ENCODE assay signal across 12 cellular contexts in the genomic region with DNA sequence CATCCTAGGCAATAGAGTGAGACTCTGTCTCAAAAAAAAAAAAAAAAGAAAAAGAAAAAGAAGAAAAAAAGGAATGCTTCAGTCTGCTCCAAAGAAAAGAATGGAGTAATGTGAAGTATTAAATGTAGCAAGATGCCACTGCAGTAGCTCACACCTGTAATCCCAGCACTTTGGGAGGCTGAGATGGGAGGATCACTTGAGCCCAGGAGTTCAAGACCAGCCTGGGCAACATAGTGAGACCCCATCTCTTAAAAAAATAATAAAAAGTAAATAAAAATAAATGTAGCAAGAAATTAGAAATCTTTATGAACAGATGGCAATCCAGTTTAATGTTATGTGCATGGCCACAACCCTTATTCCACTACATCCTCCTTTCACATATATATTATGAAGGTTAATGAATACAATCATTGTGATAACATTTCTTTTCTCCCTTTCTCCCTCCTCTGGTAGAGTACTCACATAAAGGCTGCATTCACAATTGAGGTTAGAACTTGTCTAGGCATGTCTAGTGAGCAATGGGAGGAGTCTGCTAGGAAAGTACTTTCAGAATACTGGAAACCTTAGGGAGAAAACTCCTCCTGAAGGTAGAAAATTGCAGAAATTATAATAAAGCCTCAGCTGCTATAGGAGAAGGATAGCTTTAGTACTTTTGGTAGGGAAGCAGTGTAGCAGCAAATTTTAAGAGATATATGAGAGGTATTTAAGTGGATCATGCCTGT. TPM values are rescaled to one million over a fixed set of nuclear protein-coding genes. Genes with fewer than 3 reads are reported as not detected.
DNase-seq lines count a peak whose midpoint lies in the region; ATAC-seq, FAIRE-seq and TF ChIP-seq lines count a peak whose summit lies in the region.
"Had no signal": no experiment of that assay in that cellular context is flagged by ENCODE, and none has a peak within 500 bp of the region (broad histone marks: within the 10 kb centered on the region; RNA-seq: fewer than 3 reads in every experiment).

No MANE protein-coding gene starts in this region.

- H2AFZ ChIP-seq in GM12878 (ENCODE audit: control insufficient read depth, low read depth, low read length) (no peak overlapping the region; the same call in 1 of the 2 replicates), mesenchymal stem cell (ENCODE audit: low read depth, low read length) (no peak overlapping the region)

- H4K8ac ChIP-seq in mesenchymal stem cell (ENCODE audit: low read length) = no peak overlapping the region

- peak overlapping the region; percentile 91 for H4K91ac ChIP-seq in mesenchymal stem cell (ENCODE audit: low read length)

- DNase-seq in DMS53 (lab: John Stamatoyannopoulos, UW) (peak; percentile 40), DMS53 treated with DMSO at 0.1 percent for 48 hours (lab: John Stamatoyannopoulos, UW; ENCODE audit: unreplicated experiment) (no peak), HT1080 (ENCODE audit: low read depth) (peak; percentile 72), GM12878 (ENCODE audit: low read depth, low spot score) (no peak), mesenchymal stem cell (peak; percentile 79), NCI-H524 treated with DMSO at 0.1 percent for 48 hours (lab: John Stamatoyannopoulos, UW) (no peak), globus pallidus (ENCODE audit: low spot score) (no peak), NCI-H82 (lab: John Stamatoyannopoulos, UW) (no peak)
- DNase-seq: endodermal cell, Right ventricle myocardium superior had no signal

- H3K9me3 ChIP-seq in GM12878 (replicated peaks; ENCODE audit: control insufficient read depth, insufficient read depth, low read length) (no peaks in the 10 kb centered on the region; the same call in 2 of the 3 replicates), mesenchymal stem cell (ENCODE audit: control insufficient read depth, low read length) (no peaks in the 10 kb centered on the region)
- H3K9me3 ChIP-seq: thoracic aorta had no signal

- peaks cover 2% of the 10 kb centered on the region for H3K79me1 ChIP-seq in mesenchymal stem cell (replicated peaks; ENCODE audit: low read length, poor library complexity, severe bottlenecking)

- TF ChIP-seq EP300 in GM12878 (IDR thresholded peaks at IDR 0.05; ENCODE audit: borderline replicate concordance in 1 of 2, control insufficient read depth in 1 of 2, low read depth in 2 of 2, low read length in 2 of 2) = no peak

- peak overlapping the region; percentile 82 for H2BK120ac ChIP-seq in mesenchymal stem cell (ENCODE audit: low read depth, low read length)

- H3K9ac ChIP-seq in GM12878 (ENCODE audit: control insufficient read depth, insufficient read depth, low read length) = no peak overlapping the region
- peak overlapping the region; percentile 81 for H3K9ac ChIP-seq in mesenchymal stem cell (ENCODE audit: low read length)

- H3K4ac ChIP-seq in mesenchymal stem cell (ENCODE audit: low read depth in 1 of 2, low read length in 2 of 2) = peak overlapping the region in 1 of 2 experiments; percentile 95

- TF ChIP-seq POLR2A in GM12878 (IDR thresholded peaks at IDR 0.05; ENCODE audit: low read depth, low read length) = no peak

- no peak for TF ChIP-seq RAD21 in GM12878 (IDR thresholded peaks at IDR 0.05; ENCODE audit: insufficient read depth, low read depth, low read length)

- no peak for TF ChIP-seq CTCF in GM12878 (IDR thresholded peaks at IDR 0.05 in 2 of 3, conservative IDR thresholded peaks at IDR 0.05 in 1 of 3; ENCODE audit: control insufficient read depth in 2 of 3, extremely low read depth in 1 of 3, insufficient read depth in 1 of 3, low read depth in 3 of 3, low read length in 3 of 3)

- no peaks in the 10 kb centered on the region for H3K79me2 ChIP-seq in GM12878 (ENCODE audit: control insufficient read depth, insufficient read depth, low read length)

- H3K4me1 ChIP-seq in GM12878 (ENCODE audit: control insufficient read depth, insufficient read depth, low read length) (peaks cover 3% of the 10 kb centered on the region), mesenchymal stem cell (ENCODE audit: control insufficient read depth, insufficient read depth, low read depth, low read length) (peaks cover 3% of the 10 kb centered on the region)

- no peak overlapping the region for H2BK5ac ChIP-seq in mesenchymal stem cell (ENCODE audit: low read depth, low read length, poor library complexity, severe bottlenecking)

- peak; percentile 53 for ATAC-seq in GM12878
- ATAC-seq: K562 had no signal

- no peak overlapping the region for H3K14ac ChIP-seq in mesenchymal stem cell (ENCODE audit: low read length in 2 of 2)

- peak overlapping the region; percentile 86 for H2AK5ac ChIP-seq in mesenchymal stem cell (ENCODE audit: low read length, severe bottlenecking)

- H3K4me3 ChIP-seq in GM12878 (no peak overlapping the region), mesenchymal stem cell (ENCODE audit: insufficient read depth in 1 of 2, low read depth in 1 of 2, low read length in 2 of 2) (no peak overlapping the region)
- H3K4me3 ChIP-seq: K562, thoracic aorta had no signal

- no peak for FAIRE-seq in GM12878 (lab: Jason Lieb, UNC)
- FAIRE-seq: K562 had no signal

- intact Hi-C loops in GM12878 (cut with micrococcal nuclease; ENCODE audit: unreplicated experiment) = no loop called here

- SMC1A ChIA-PET in GM12878 (lab: Charles Lee; ENCODE audit: uncharacterized antibody, unreplicated experiment) = interaction anchor here (1.7 kb wide), 1 partner anchor 13 kb away, joined by 6 read pairs; no protein-coding TSS in a partner anchor

- H3K27me3 ChIP-seq in GM12878 (replicated peaks in 1 of 2; ENCODE audit: control insufficient read depth in 2 of 2, insufficient read depth in 2 of 2, low read length in 1 of 2) (no peaks in the 10 kb centered on the region), mesenchymal stem cell (ENCODE audit: control insufficient read depth in 1 of 2, insufficient read depth in 1 of 2, low read length in 2 of 2) (no peaks in the 10 kb centered on the region)

- CTCF ChIA-PET in GM12878 (lab: Yijun Ruan, JAX) = interaction anchor here (0.9 to 1.4 kb wide), 2 partner anchors 9 to 16 kb away, joined by 3 to 5 read pairs; no protein-coding TSS in a partner anchor

- H3K27ac ChIP-seq in GM12878 (ENCODE audit: control insufficient read depth, insufficient read depth) (peak overlapping the region; percentile 14), mesenchymal stem cell (ENCODE audit: low read length, poor library complexity, severe bottlenecking) (peak overlapping the region; percentile 81)
- H3K27ac ChIP-seq: thoracic aorta had no signal

- POLR2A ChIA-PET in GM12878 (lab: Charles Lee) = interaction anchor here (0.7 kb wide), 1 partner anchor 213 kb away, joined by 4 read pairs; no protein-coding TSS in a partner anchor

- peak overlapping the region; percentile 69 to 96 for H2BK12ac ChIP-seq in mesenchymal stem cell (ENCODE audit: low read length in 2 of 2)

- H3K36me3 ChIP-seq in GM12878 (ENCODE audit: control insufficient read depth in 2 of 2, insufficient read depth in 2 of 2, low read length in 1 of 2) = no peaks in the 10 kb centered on the region
- no peaks in the 10 kb centered on the region for H3K36me3 ChIP-seq in mesenchymal stem cell (ENCODE audit: control insufficient read depth in 1 of 2, insufficient read depth in 2 of 2, low read depth in 1 of 2, low read length in 2 of 2)
- H3K36me3 ChIP-seq: thoracic aorta had no signal

- H4K20me1 ChIP-seq in GM12878 (ENCODE audit: control insufficient read depth, insufficient read depth) = no peaks in the 10 kb centered on the region

- in situ Hi-C loops in GM12878 (cut with MboI) = no loop called here

- peak overlapping the region; percentile 64 to 88 for H3K18ac ChIP-seq in mesenchymal stem cell (ENCODE audit: low read depth in 1 of 2, low read length in 2 of 2)

- no peak overlapping the region for H3K23ac ChIP-seq in mesenchymal stem cell (ENCODE audit: low read length in 2 of 2)

- H2BK15ac ChIP-seq in mesenchymal stem cell (ENCODE audit: low read depth, poor library complexity, severe bottlenecking) = no peak overlapping the region

- RAD21 ChIA-PET in GM12878 (lab: Charles Lee; ENCODE audit: unreplicated experiment) = interaction anchor here (1.1 kb wide), 1 partner anchor 544 kb away, joined by 3 read pairs; no protein-coding TSS in a partner anchor

- no TSS peak for BruUV-seq in GM12878 (replicated peaks; lab: Mats Ljungman, UMichigan)

- H3K4me2 ChIP-seq in GM12878 (ENCODE audit: control insufficient read depth, insufficient read depth) (no peak overlapping the region), mesenchymal stem cell (ENCODE audit: low read length, poor library complexity, severe bottlenecking) (no peak overlapping the region)

RNA-seq across cellular contexts. Expression of a gene that starts 20.4 kb away (rescaled TPM):
- 0.40 and 0.77 TPM in 2 replicates for total RNA-seq in HT1080 (2014; rRNA removed; shearing (Covaris generic))
- polyA plus RNA-seq in HT1080 (2015; cell fraction: cytosol; rRNA removed) = 1.2 and 1.4 TPM in 2 replicates
- 0.59 and 1.0 TPM in 2 replicates for polyA plus RNA-seq in HT1080 (2015; cell fraction: nucleus; rRNA removed)
- 3.1 and 3.4 TPM in 2 replicates for total RNA-seq in GM12878 (2013; cell fraction: nucleolus; rRNA removed)
- total RNA-seq in GM12878 (2014; rRNA removed) (1.4 and 1.7 TPM in 2 replicates), GM12878 (2014; rRNA removed; fragmentation: Illumina TruSeq; extraction: Trizol) (1.5 TPM in 2 replicates), GM12878 (2021) (1.9 and 2.0 TPM in 2 replicates)
- 0.62 TPM for polyA plus RNA-seq in GM12878 (2011; ENCODE audit: low read depth)
- polyA plus RNA-seq in GM12878 (2011; rRNA removed) (0.86 and 0.87 TPM in 2 replicates), GM12878 (2014; fragmentation: Illumina TruSeq; extraction: Trizol) (1.7 and 2.1 TPM in 2 replicates), GM12878 (2014; fragmentation: Nextera tagmentation; extraction: Ambion mirVana) (1 to 10 TPM; 2.0 to 2.1 TPM), GM12878 (2014; rRNA removed) (1.1 TPM in 2 replicates), GM12878 (2016; fragmentation: Nextera tagmentation; extraction: Ambion mirVana) (1 to 10 TPM; 1.8 to 2.2 TPM)
- polyA plus RNA-seq in GM12878 (2011; cell fraction: cytosol; rRNA removed) = 0.91 and 1.0 TPM in 2 replicates
- 1.3 and 1.7 TPM in 2 replicates for polyA plus RNA-seq in GM12878 (2011; cell fraction: nucleus; rRNA removed)
- 0.99 and 1.5 TPM in 2 replicates for polyA plus RNA-seq in GM12878 (2012)
- polyA minus RNA-seq in GM12878 (2011; rRNA and poly(A)+ RNA removed) = 2.0 and 2.2 TPM in 2 replicates
- polyA minus RNA-seq in GM12878 (2011; cell fraction: cytosol; rRNA and poly(A)+ RNA removed) = 0.94 and 1.3 TPM in 2 replicates
- 3.6 and 5.4 TPM in 2 replicates for polyA minus RNA-seq in GM12878 (2011; cell fraction: nucleus; rRNA and poly(A)+ RNA removed)
- polyA plus RNA-seq in mesenchymal stem cell (2013, experiment 1 of 2) = 0.46 TPM
- 0.47 TPM for polyA plus RNA-seq in mesenchymal stem cell (2013, experiment 2 of 2)

RNA-seq across cellular contexts. Expression of a gene that starts 20.5 kb away (rescaled TPM):
- 27.8 and 29.2 TPM in 2 replicates for total RNA-seq in HT1080 (2014; rRNA removed; shearing (Covaris generic))
- 27.8 and 28.6 TPM in 2 replicates for polyA plus RNA-seq in HT1080 (2015; cell fraction: cytosol; rRNA removed)
- polyA plus RNA-seq in HT1080 (2015; cell fraction: nucleus; rRNA removed) = 16.5 and 21.1 TPM in 2 replicates
- total RNA-seq in GM12878 (2013; cell fraction: nucleolus; rRNA removed) = 856 and 868 TPM in 2 replicates
- total RNA-seq in GM12878 (2014; rRNA removed) (83.1 and 113 TPM in 2 replicates), GM12878 (2014; rRNA removed; fragmentation: Illumina TruSeq; extraction: Trizol) (175 and 183 TPM in 2 replicates), GM12878 (2021) (87.5 and 94.9 TPM in 2 replicates)
- polyA plus RNA-seq in GM12878 (2011; ENCODE audit: low read depth) = 24.4 TPM
- polyA plus RNA-seq in GM12878 (2011; rRNA removed) (94.3 and 180 TPM in 2 replicates), GM12878 (2014; fragmentation: Illumina TruSeq; extraction: Trizol) (53.0 and 67.7 TPM in 2 replicates), GM12878 (2014; fragmentation: Nextera tagmentation; extraction: Ambion mirVana) (10 to 100 TPM; 26.1 to 59.5 TPM), GM12878 (2014; rRNA removed) (35.0 and 45.0 TPM in 2 replicates), GM12878 (2016; fragmentation: Nextera tagmentation; extraction: Ambion mirVana) (10 to 100 TPM; 49.5 to 56.8 TPM)
- 19.9 and 22.4 TPM in 2 replicates for polyA plus RNA-seq in GM12878 (2011; cell fraction: cytosol; rRNA removed)
- 52.2 and 61.7 TPM in 2 replicates for polyA plus RNA-seq in GM12878 (2011; cell fraction: nucleus; rRNA removed)
- polyA plus RNA-seq in GM12878 (2012) = 100 and 102 TPM in 2 replicates
- 143 and 199 TPM in 2 replicates for polyA minus RNA-seq in GM12878 (2011; rRNA and poly(A)+ RNA removed)
- polyA minus RNA-seq in GM12878 (2011; cell fraction: cytosol; rRNA and poly(A)+ RNA removed) = 54.9 and 66.1 TPM in 2 replicates
- 165 and 285 TPM in 2 replicates for polyA minus RNA-seq in GM12878 (2011; cell fraction: nucleus; rRNA and poly(A)+ RNA removed)
- 48.3 TPM for polyA plus RNA-seq in mesenchymal stem cell (2013, experiment 1 of 2)
- 48.6 TPM for polyA plus RNA-seq in mesenchymal stem cell (2013, experiment 2 of 2)

RNA-seq across cellular contexts. Expression of a gene that starts 24.9 kb away (rescaled TPM):
- total RNA-seq in HT1080 (2014; rRNA removed; shearing (Covaris generic)) = 31.3 and 42.3 TPM in 2 replicates
- polyA plus RNA-seq in HT1080 (2015; cell fraction: cytosol; rRNA removed) = 45.8 and 56.0 TPM in 2 replicates
- polyA plus RNA-seq in HT1080 (2015; cell fraction: nucleus; rRNA removed) = 78.4 and 84.6 TPM in 2 replicates
- total RNA-seq in GM12878 (2013; cell fraction: nucleolus; rRNA removed) = 142 and 161 TPM in 2 replicates
- total RNA-seq in GM12878 (2014; rRNA removed) = 30.3 and 35.9 TPM in 2 replicates
- 40.1 and 41.3 TPM in 2 replicates for total RNA-seq in GM12878 (2014; rRNA removed; fragmentation: Illumina TruSeq; extraction: Trizol)
- 37.7 and 48.9 TPM in 2 replicates for total RNA-seq in GM12878 (2021)
- 12.0 TPM for polyA plus RNA-seq in GM12878 (2011; ENCODE audit: low read depth)
- 40.8 and 79.5 TPM in 2 replicates for polyA plus RNA-seq in GM12878 (2011; rRNA removed)
- polyA plus RNA-seq in GM12878 (2011; cell fraction: cytosol; rRNA removed) = 9.7 and 13.3 TPM in 2 replicates
- polyA plus RNA-seq in GM12878 (2011; cell fraction: nucleus; rRNA removed) = 16.8 and 17.1 TPM in 2 replicates
- polyA plus RNA-seq in GM12878 (2012) = 17.4 and 29.0 TPM in 2 replicates
- polyA plus RNA-seq in GM12878 (2014; fragmentation: Illumina TruSeq; extraction: Trizol) = 43.3 and 56.8 TPM in 2 replicates
- polyA plus RNA-seq in GM12878 (2014; fragmentation: Nextera tagmentation; extraction: Ambion mirVana) = 10 to 100 TPM; 33.6 to 35.0 TPM
- 20.5 and 24.7 TPM in 2 replicates for polyA plus RNA-seq in GM12878 (2014; rRNA removed)
- polyA plus RNA-seq in GM12878 (2016; fragmentation: Nextera tagmentation; extraction: Ambion mirVana) = 10 to 100 TPM; 58.0 to 59.3 TPM
- polyA minus RNA-seq in GM12878 (2011; rRNA and poly(A)+ RNA removed) = 16.3 and 27.9 TPM in 2 replicates
- 12.7 and 13.1 TPM in 2 replicates for polyA minus RNA-seq in GM12878 (2011; cell fraction: cytosol; rRNA and poly(A)+ RNA removed)
- 16.0 and 24.2 TPM in 2 replicates for polyA minus RNA-seq in GM12878 (2011; cell fraction: nucleus; rRNA and poly(A)+ RNA removed)
- polyA plus RNA-seq in mesenchymal stem cell (2013, experiment 1 of 2) = 34.7 TPM
- 37.4 TPM for polyA plus RNA-seq in mesenchymal stem cell (2013, experiment 2 of 2)

Comparison
In these comparisons a context has a peak if more than half of its experiments do, and no peak if none do; other contexts are left out.
1. DNase-seq: peak in DMS53 (single experiment), HT1080 (single experiment) and mesenchymal stem cell (single experiment); none in DMS53 treated with DMSO at 0.1 percent for 48 hours (single experiment), GM12878 (single experiment), NCI-H524 treated with DMSO at 0.1 percent for 48 hours (single experiment), globus pallidus (single experiment) and NCI-H82 (single experiment).